8 cellular contexts compared by ENCODE assay signal in the genomic region with DNA sequence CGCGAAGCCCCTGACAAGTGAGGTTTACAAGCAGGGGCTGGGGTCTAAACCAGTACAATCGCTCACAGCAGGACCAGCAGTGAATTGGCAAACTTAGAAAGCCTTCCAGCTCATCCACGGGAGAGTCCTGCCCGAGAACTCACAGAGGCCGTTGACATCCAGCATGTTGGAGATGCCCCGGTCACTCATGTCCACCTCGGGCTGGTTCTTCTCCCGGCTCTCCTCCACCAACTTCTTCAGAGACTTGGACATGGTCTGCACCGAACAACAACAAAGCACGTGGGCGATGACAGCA. TPM values are rescaled to one million over a fixed set of nuclear protein-coding genes. Genes with fewer than 3 reads are reported as not detected.
DNase-seq lines count a peak whose midpoint lies in the region; ATAC-seq and TF ChIP-seq lines count a peak whose summit lies in the region.

No MANE protein-coding gene starts in this region.

- peaks cover 7% of the 10 kb centered on the region in 2 experiments for H3K9me3 Mint-ChIP-seq in H9
- peaks cover 7% of the 10 kb centered on the region for H3K9me3 Mint-ChIP-seq in activated CD4-positive, alpha-beta memory T cell treated with anti-CD3 and anti-CD28 coated beads, Interleukin-2, amount 10 ng/mL, durations not matched to agents 7 days and 5 days

- 0 out of 2 replicates have a peak, but pooled peaks cover 2% of the 10 kb centered on the region for H3K4me1 ChIP-seq in H9 (ENCODE audit: insufficient read depth, low read length)
- no peaks in the 10 kb centered on the region for H3K4me1 ChIP-seq in hepatocyte (ENCODE audit: insufficient read depth)
- H3K4me1 ChIP-seq in skeletal muscle tissue (ENCODE audit: control insufficient read depth in 3 of 3, insufficient read depth in 3 of 3, low read length in 3 of 3): peaks cover 8 to 27% (median 16%) of the 10 kb centered on the region in 3 donors

- H4K5ac ChIP-seq in H9 (ENCODE audit: insufficient read length, low read depth, low read length): no peak overlapping the region

- H3T11ph ChIP-seq in H9 (ENCODE audit: low read length): no peak overlapping the region

- H2BK20ac ChIP-seq in H9 (ENCODE audit: low read depth, low read length, poor library complexity, severe bottlenecking): no peak overlapping the region

- CTCF ChIA-PET in activated CD4-positive, alpha-beta memory T cell treated with anti-CD3 and anti-CD28 coated beads, Interleukin-2, amount 10 ng/mL, durations not matched to agents 7 days and 5 days (lab: Charles Lee): interaction anchor here (0.9 to 1.8 kb wide), 11 partner anchors 9 to 440 kb away, joined by 3 to 10 read pairs (median 5); a partner anchor contains a TSS

- peaks cover 4% of the 10 kb centered on the region for H3K23me2 ChIP-seq in H9 (ENCODE audit: insufficient read length, low read depth, low read length, poor library complexity, severe bottlenecking)

- H2AK5ac ChIP-seq in H9 (ENCODE audit: insufficient read length, low read length): no peak overlapping the region

- POLR2A ChIA-PET in activated CD4-positive, alpha-beta memory T cell treated with anti-CD3 and anti-CD28 coated beads, Interleukin-2, amount 10 ng/mL, durations not matched to agents 7 days and 5 days (lab: Charles Lee): interaction anchor here (0.9 to 2.2 kb wide), 12 partner anchors 11 to 957 kb away, joined by 3 to 58 read pairs (median 6); a partner anchor contains a TSS

- H3K27ac Mint-ChIP-seq in H9: peak overlapping the region in 2 of 3 experiments; percentile 50 to 92; a peak in 3 of 7 replicates
- peak overlapping the region; percentile 92 for H3K27ac Mint-ChIP-seq in activated CD4-positive, alpha-beta memory T cell treated with anti-CD3 and anti-CD28 coated beads, Interleukin-2, amount 10 ng/mL, durations not matched to agents 7 days and 5 days

- ATAC-seq in GM21786 (IDR thresholded peaks at IDR 0.05; ENCODE audit: unreplicated experiment): no peak
- ATAC-seq in HG03457 (IDR thresholded peaks at IDR 0.05; ENCODE audit: unreplicated experiment): no peak

- no peak overlapping the region for H3K23ac ChIP-seq in H9 (ENCODE audit: insufficient read length, low read depth, low read length)

- no CpG with 5 or more reads among the region's 12 CpGs for WGBS in H9 (ENCODE audit: extremely low coverage, insufficient read length, low lambda C conversion rate)
- 6% methylated on average over 12 of the region's 12 CpGs for WGBS in hepatocyte (ENCODE audit: low lambda C conversion rate, missing lambda C conversion rate)

- H3K9me3 ChIP-seq in H9 (ENCODE audit: control insufficient read depth, low read depth, low read length): peaks cover 2% of the 10 kb centered on the region
- H3K9me3 ChIP-seq in hepatocyte (ENCODE audit: low read depth): no peaks in the 10 kb centered on the region
- H3K9me3 ChIP-seq in skeletal muscle tissue (ENCODE audit: control insufficient read depth in 3 of 3, low read length in 3 of 3): no peaks in the 10 kb centered on the region

- DNase-seq in H9 (no peak), hepatocyte (ENCODE audit: low spot score) (no peak), inferior parietal cortex (ENCODE audit: extremely low spot score) (no peak), retina (no peak)
- DNase-seq in activated CD4-positive, alpha-beta memory T cell treated with anti-CD3 and anti-CD28 coated beads, Interleukin-2, amount 10 ng/mL, durations not matched to agents 7 days and 5 days: no peak

- no peak overlapping the region for H3K14ac ChIP-seq in H9 (ENCODE audit: insufficient read depth, low read length)

- H3K4me3 Mint-ChIP-seq in H9: peak overlapping the region; percentile 90 to 95
- H3K4me3 Mint-ChIP-seq in activated CD4-positive, alpha-beta memory T cell treated with anti-CD3 and anti-CD28 coated beads, Interleukin-2, amount 10 ng/mL, durations not matched to agents 7 days and 5 days: peak overlapping the region; percentile 85

- H3K4me3 ChIP-seq in hepatocyte (peak overlapping the region; percentile 28), skeletal muscle tissue (ENCODE audit: low read length in 3 of 3) (peak overlapping the region; percentile 91 to 95 (median 94))

- no peak overlapping the region for H2BK12ac ChIP-seq in H9 (ENCODE audit: insufficient read length, low read depth, low read length)

- H3K4me2 ChIP-seq in H9 (ENCODE audit: insufficient read depth, insufficient read length, low read length) (peak overlapping the region; percentile 53), hepatocyte (peak overlapping the region; percentile 92)

- no peaks in the 10 kb centered on the region for H4K20me1 ChIP-seq in H9 (ENCODE audit: control insufficient read depth, insufficient read depth, insufficient read length)
- H4K20me1 ChIP-seq in hepatocyte (ENCODE audit: insufficient read depth, poor library complexity, severe bottlenecking): no peaks in the 10 kb centered on the region

- no peaks in the 10 kb centered on the region for H3K79me1 ChIP-seq in H9 (ENCODE audit: insufficient read depth, low read depth, low read length, poor library complexity, severe bottlenecking)

- H3K9ac ChIP-seq in H9 (ENCODE audit: extremely low read depth, insufficient read length, low read length) (peak overlapping the region; percentile 40), skeletal muscle tissue (ENCODE audit: low read depth in 1 of 3, low read length in 3 of 3) (peak overlapping the region; percentile 72 to 94 (median 87))

- H3K9me2 ChIP-seq in hepatocyte (replicated peaks; ENCODE audit: insufficient read depth): no peaks in the 10 kb centered on the region

- H3K36me3 ChIP-seq in hepatocyte (replicated peaks; ENCODE audit: insufficient read depth, low read depth) (no peaks in the 10 kb centered on the region), skeletal muscle tissue (ENCODE audit: control insufficient read depth in 3 of 3, insufficient read depth in 3 of 3, low read length in 3 of 3) (peaks cover 0 to 4% (median 0%) of the 10 kb centered on the region in 3 donors)

- H2BK15ac ChIP-seq in H9 (ENCODE audit: low read depth, low read length): no peak overlapping the region

- H3K4me1 Mint-ChIP-seq in H9: peaks cover 11 to 14% of the 10 kb centered on the region in 2 experiments
- H3K4me1 Mint-ChIP-seq in activated CD4-positive, alpha-beta memory T cell treated with anti-CD3 and anti-CD28 coated beads, Interleukin-2, amount 10 ng/mL, durations not matched to agents 7 days and 5 days: peaks cover 42% of the 10 kb centered on the region

- H4K91ac ChIP-seq in H9 (ENCODE audit: insufficient read length, low read depth, low read length): no peak overlapping the region

- no peak overlapping the region for H3K18ac ChIP-seq in H9 (ENCODE audit: insufficient read length, low read depth, low read length)

- H3K56ac ChIP-seq in H9 (ENCODE audit: insufficient read length, low read depth, low read length): no peak overlapping the region

- H3K4ac ChIP-seq in H9 (ENCODE audit: low read depth, low read length): no peak overlapping the region

- H3K79me2 ChIP-seq in H9 (ENCODE audit: insufficient read depth, low read length): no peaks in the 10 kb centered on the region
- peaks cover 27% of the 10 kb centered on the region for H3K79me2 ChIP-seq in hepatocyte

- H2AFZ ChIP-seq in H9 (ENCODE audit: low read length): no peak overlapping the region
- H2AFZ ChIP-seq in hepatocyte: peak overlapping the region; percentile 55

- H3K27me3 Mint-ChIP-seq in H9 (ENCODE audit: low read depth): peaks cover 9% of the 10 kb centered on the region
- H3K27me3 Mint-ChIP-seq in activated CD4-positive, alpha-beta memory T cell treated with anti-CD3 and anti-CD28 coated beads, Interleukin-2, amount 10 ng/mL, durations not matched to agents 7 days and 5 days: peaks cover 4% of the 10 kb centered on the region

- no peak for TF ChIP-seq CTCF in H9 (conservative IDR thresholded peaks at IDR 0.05)
- TF ChIP-seq CTCF in hepatocyte (IDR thresholded peaks at IDR 0.05; ENCODE audit: poor library complexity): no peak

- H3K36me3 Mint-ChIP-seq in H9 (ENCODE audit: insufficient read depth in 1 of 3, low read depth in 3 of 3): peaks cover 4 to 7% (median 4%) of the 10 kb centered on the region in 3 experiments; a peak in 6 of 7 replicates
- H3K36me3 Mint-ChIP-seq in activated CD4-positive, alpha-beta memory T cell treated with anti-CD3 and anti-CD28 coated beads, Interleukin-2, amount 10 ng/mL, durations not matched to agents 7 days and 5 days (ENCODE audit: low read depth): peaks cover 30% of the 10 kb centered on the region

- H2BK5ac ChIP-seq in H9 (ENCODE audit: insufficient read length, low read length): no peak overlapping the region

- H3K27ac ChIP-seq in H9 (ENCODE audit: insufficient read length, low read depth, low read length) (no peak overlapping the region), hepatocyte (peak overlapping the region; percentile 59), skeletal muscle tissue (ENCODE audit: low read depth, low read length) (peak overlapping the region; percentile 82)

- no peak overlapping the region for H4K8ac ChIP-seq in H9 (replicated peaks; ENCODE audit: insufficient read length, low read depth, low read length)

- H2BK120ac ChIP-seq in H9 (ENCODE audit: low read depth, low read length, poor library complexity, severe bottlenecking): no peak overlapping the region

- no peaks in the 10 kb centered on the region for H3K27me3 ChIP-seq in H9 (ENCODE audit: insufficient read depth, low read length)
- no peaks in the 10 kb centered on the region for H3K27me3 ChIP-seq in hepatocyte
- H3K27me3 ChIP-seq in skeletal muscle tissue (ENCODE audit: control insufficient read depth in 3 of 3, insufficient read depth in 3 of 3, low read length in 3 of 3): no peaks in the 10 kb centered on the region

RNA-seq across cellular contexts. Expression of a gene that starts 0.4 kb away (rescaled TPM):
- 51.3 and 59.4 TPM in 2 replicates for total RNA-seq in H9 (2021)
- total RNA-seq in activated CD4-positive, alpha-beta memory T cell treated with anti-CD3 and anti-CD28 coated beads, Interleukin-2, amount 10 ng/mL, durations not matched to agents 7 days and 5 days: 10 to 100 TPM; 74.3 to 74.9 TPM
- 36.7 and 37.0 TPM in 2 replicates for total RNA-seq in hepatocyte
- 52.3 and 55.5 TPM in 2 replicates for polyA plus RNA-seq in hepatocyte
- total RNA-seq in skeletal muscle tissue: 35.0 TPM
